Comparison of ENCODE assay signal across 13 cellular contexts in the genomic region with DNA sequence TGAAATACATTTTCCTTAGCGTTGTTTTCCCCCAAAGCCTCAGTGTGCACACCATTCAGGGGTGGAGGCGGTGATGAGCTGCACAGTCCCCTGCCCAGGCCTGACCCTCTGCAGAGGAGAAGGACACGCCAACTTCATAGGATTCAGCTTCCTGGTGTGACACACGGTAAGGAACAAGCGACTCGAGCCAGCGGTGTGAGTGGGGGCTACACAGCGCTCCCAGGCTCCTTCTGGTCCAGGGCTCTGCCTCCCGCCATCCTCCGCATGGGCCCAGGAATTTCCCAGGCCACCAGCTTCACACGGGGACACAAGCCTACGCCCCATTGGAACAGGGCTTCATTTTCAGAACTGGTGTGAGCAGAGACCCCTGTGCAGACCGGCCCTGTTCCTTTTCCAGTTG.
DNase-seq lines count a peak whose midpoint lies in the region; ATAC-seq and TF ChIP-seq lines count a peak whose summit lies in the region.
"Had no signal": no experiment of that assay in that cellular context is flagged by ENCODE, and none has a peak within 500 bp of the region (broad histone marks: within the 10 kb centered on the region; RNA-seq: fewer than 3 reads in every experiment).

No MANE protein-coding gene starts in this region.

- no peak for DNase-seq in left ventricle myocardium inferior
- DNase-seq in right atrium auricular region (ENCODE audit: low spot score): no peak
- no peak for DNase-seq in sciatic nerve (ENCODE audit: low spot score)
- DNase-seq in glutamatergic neuron: no peak
- no peak for DNase-seq in nephron progenitor cell
- DNase-seq: Calu3; CD8-positive, alpha-beta T cell; DMS79 treated with DMSO at 0.1 percent for 48 hours; H9 had no signal

- H3K27me3 Mint-ChIP-seq in glutamatergic neuron (ENCODE audit: unreplicated experiment) (peaks cover 7% of the 10 kb centered on the region), nephron progenitor cell (ENCODE audit: low read depth, poor library complexity) (peaks cover 6% of the 10 kb centered on the region)
- H3K27me3 Mint-ChIP-seq: B cell had no signal

- peaks cover 7% of the 10 kb centered on the region for H3K36me3 Mint-ChIP-seq in glutamatergic neuron (ENCODE audit: unreplicated experiment)
- peaks cover 64% of the 10 kb centered on the region for H3K36me3 Mint-ChIP-seq in nephron progenitor cell (ENCODE audit: low read depth)

- H3K27ac ChIP-seq in left ventricle myocardium inferior (replicated peaks): peak overlapping the region; percentile 70
- H3K27ac ChIP-seq in right atrium auricular region: no peak overlapping the region
- peak overlapping the region; percentile 85 for H3K27ac ChIP-seq in angular gyrus (ENCODE audit: low read depth, low read length)
- H3K27ac ChIP-seq: BLaER1 treated with 17β-estradiol and CSF1 and Interleukin-3, amounts not matched to agents 10 nM and 100 nM had no signal

- H3K36me3 ChIP-seq in left ventricle myocardium inferior (peaks cover 69% of the 10 kb centered on the region), right atrium auricular region (peaks cover 69% of the 10 kb centered on the region)

- peaks cover under 1% of the 10 kb centered on the region for H3K4me1 Mint-ChIP-seq in glutamatergic neuron (ENCODE audit: low read depth, unreplicated experiment)
- peaks cover 15% of the 10 kb centered on the region for H3K4me1 Mint-ChIP-seq in nephron progenitor cell
- H3K4me1 Mint-ChIP-seq: B cell, H9 had no signal

- H3K9me3 ChIP-seq in left ventricle myocardium inferior (replicated peaks): no peaks in the 10 kb centered on the region
- H3K9me3 ChIP-seq in right atrium auricular region: no peaks in the 10 kb centered on the region

- intact Hi-C loops in left ventricle myocardium inferior (cut with micrococcal nuclease) (no loop called here), sciatic nerve (cut with DNase I) (no loop called here)

- H3K9me3 Mint-ChIP-seq in glutamatergic neuron (ENCODE audit: unreplicated experiment) (peaks cover 8% of the 10 kb centered on the region), nephron progenitor cell (peaks cover 7% of the 10 kb centered on the region)
- H3K9me3 Mint-ChIP-seq: CD8-positive, alpha-beta T cell had no signal

- no peaks in the 10 kb centered on the region for H3K27me3 ChIP-seq in left ventricle myocardium inferior (ENCODE audit: low read depth)
- H3K27me3 ChIP-seq in right atrium auricular region: no peaks in the 10 kb centered on the region

- H3K4me1 ChIP-seq in left ventricle myocardium inferior: peaks cover 28% of the 10 kb centered on the region
- H3K4me1 ChIP-seq in right atrium auricular region: peaks cover 0 to 16% of the 10 kb centered on the region in 2 donors

- peak; percentile 3 for ATAC-seq in sciatic nerve
- ATAC-seq: CD8-positive, alpha-beta T cell; GM12878 had no signal

- H3K4me3 Mint-ChIP-seq in glutamatergic neuron (ENCODE audit: unreplicated experiment): no peak overlapping the region
- no peak overlapping the region for H3K4me3 Mint-ChIP-seq in nephron progenitor cell
- H3K4me3 Mint-ChIP-seq: B cell; CD8-positive, alpha-beta T cell; H9 had no signal

- TF ChIP-seq CTCF in left ventricle myocardium inferior (IDR thresholded peaks at IDR 0.05; ENCODE audit: borderline replicate concordance) (no peak), right atrium auricular region (IDR thresholded peaks at IDR 0.05) (no peak), glutamatergic neuron (IDR thresholded peaks at IDR 0.05; ENCODE audit: partially characterized antibody, unreplicated experiment) (no peak), nephron progenitor cell (IDR thresholded peaks at IDR 0.05) (no peak)

- H3K4me3 ChIP-seq in left ventricle myocardium inferior (no peak overlapping the region), right atrium auricular region (no peak overlapping the region)
- H3K4me3 ChIP-seq: BLaER1 treated with 17β-estradiol and CSF1 and Interleukin-3, amounts not matched to agents 10 nM and 100 nM; GM12878 had no signal

- no peak overlapping the region for H3K27ac Mint-ChIP-seq in glutamatergic neuron (ENCODE audit: unreplicated experiment)
- no peak overlapping the region for H3K27ac Mint-ChIP-seq in nephron progenitor cell
- H3K27ac Mint-ChIP-seq: B cell; CD8-positive, alpha-beta T cell had no signal

Comparison
In these comparisons a context has a peak if more than half of its experiments do, and no peak if none do; other contexts are left out.
1. H3K27ac ChIP-seq: peak in left ventricle myocardium inferior (single experiment) and angular gyrus (single experiment); none in right atrium auricular region (0 of 2).